8 cellular contexts compared by ENCODE assay signal in the genomic region with DNA sequence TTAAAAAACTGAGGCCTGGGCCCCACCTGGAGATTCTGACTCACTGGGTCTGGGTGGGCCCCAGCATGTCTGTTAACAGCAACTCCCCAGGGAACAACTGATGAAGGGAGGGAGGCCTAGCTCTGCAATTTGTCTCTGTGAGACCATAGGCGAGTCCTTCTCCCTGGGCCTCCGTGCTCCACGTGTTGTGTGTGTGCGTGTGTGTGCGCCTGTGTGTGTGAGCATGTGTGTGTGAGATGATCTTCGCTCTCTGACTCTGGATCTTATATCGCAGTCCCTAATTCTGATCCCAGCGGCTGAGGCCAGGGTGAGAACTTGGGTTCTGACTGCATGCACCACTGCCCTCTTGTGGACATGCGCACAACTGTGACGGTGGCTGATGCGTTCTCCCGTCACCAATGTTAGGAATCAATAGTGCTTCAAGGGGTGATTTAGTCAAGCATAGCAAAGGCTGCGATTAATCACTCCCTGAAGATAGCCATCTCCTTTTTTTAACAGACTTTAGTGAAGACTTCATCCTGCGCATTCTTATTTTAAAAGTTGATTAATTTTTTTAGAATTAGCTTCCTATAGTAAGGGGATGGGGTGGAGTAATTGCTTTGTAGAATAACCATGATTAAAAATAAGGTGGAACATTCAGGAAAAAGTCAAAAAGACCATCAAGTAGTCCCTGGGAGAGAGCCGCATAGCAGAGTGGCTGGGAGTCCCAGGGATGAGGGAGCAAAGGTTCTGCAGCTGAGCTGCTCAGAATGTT.
A peak's percentile ranks its signal among the peaks of the same experiment; 100 is the strongest.
DNase-seq lines count a peak whose midpoint lies in the region; ATAC-seq and TF ChIP-seq lines count a peak whose summit lies in the region.

No MANE protein-coding gene starts in this region.

- no peak overlapping the region for H3K27ac ChIP-seq in coronary artery

- WGBS in lower leg skin, 2 donors = 18 to 19% methylated on average over 14 to 15 of the region's 15 CpGs

- ATAC-seq in GM18909 (IDR thresholded peaks at IDR 0.05; ENCODE audit: poor library complexity, unreplicated experiment) (peak; percentile 91), HG03342 (IDR thresholded peaks at IDR 0.05; ENCODE audit: unreplicated experiment) (peak; percentile 82)

- TF ChIP-seq POLR2A in lower leg skin (IDR thresholded peaks at IDR 0.05) = no peak

- TF ChIP-seq CTCF in coronary artery (IDR thresholded peaks at IDR 0.05) (peak; percentile 79), lower leg skin (IDR thresholded peaks at IDR 0.05) (peak in 1 of 3 donors; percentile 37)

- DNase-seq in AG20443 (ENCODE audit: low spot score) = peak; percentile 88
- peak; percentile 56 for DNase-seq in NCI-H345 treated with DMSO at 0.1 percent for 48 hours (lab: John Stamatoyannopoulos, UW; ENCODE audit: unreplicated experiment)
- peak; percentile 78 to 85 for DNase-seq in activated CD4-positive, alpha-beta T cell treated with anti-CD3 and anti-CD28 coated beads for 4 hours
- no peak for DNase-seq in coronary artery (ENCODE audit: low spot score)
- peak; percentile 76 to 95 for DNase-seq in lower leg skin (ENCODE audit: low spot score in 2 of 2)
- peak; percentile 70 for DNase-seq in stimulated activated CD8-positive, alpha-beta memory T cell treated with anti-CD3 and anti-CD28 coated beads, Interleukin-12 subunit alpha, Interleukin-12 subunit beta, amount 100 ng/mL, for 1 hour (ENCODE audit: low read depth)

- intact Hi-C loops in lower leg skin (cut with DNase I; ENCODE audit: low total_unique reads) = loop anchor here (5.0 kb wide), 1 partner anchor 140 kb away; no protein-coding TSS in a partner anchor

- H3K4me3 ChIP-seq in coronary artery = no peak overlapping the region
- no peak overlapping the region for H3K4me3 ChIP-seq in lower leg skin (ENCODE audit: low read depth, poor library complexity, severe bottlenecking)
